In the genomic region with DNA sequence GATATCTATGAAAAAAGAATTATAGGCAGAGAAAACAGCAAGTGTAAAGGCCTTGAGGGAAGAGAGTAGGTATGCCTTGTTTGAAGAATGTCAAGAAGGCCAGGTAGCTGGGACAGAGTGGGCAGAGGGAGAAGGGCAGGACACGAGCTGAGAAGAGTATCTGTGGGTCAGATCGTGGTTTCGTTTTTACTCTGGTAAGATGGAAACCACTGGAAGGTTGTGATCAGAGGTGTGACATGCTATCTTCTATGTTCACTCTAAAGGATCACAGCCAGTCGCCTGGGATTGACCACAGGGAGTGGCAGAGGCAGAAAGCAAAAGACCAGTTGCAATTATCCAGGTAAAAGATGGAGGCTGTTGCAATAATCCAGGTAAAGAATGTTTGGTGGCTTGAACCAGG, we compare ENCODE assay signal across 24 cellular contexts.
"Had no signal": no experiment of that assay in that cellular context is flagged by ENCODE, and none has a peak within 500 bp of the region (broad histone marks: within the 10 kb centered on the region; RNA-seq: fewer than 3 reads in every experiment).

No MANE protein-coding gene starts in this region.

- H3K9me3 Mint-ChIP-seq: activated naive CD4-positive, alpha-beta T cell treated with anti-CD3 and anti-CD28 coated beads, Interleukin-2, amount 50 U/mL, for 24 hours; endodermal cell; mesothelial cell of epicardium; naive B cell; neural crest cell; stimulated activated naive B cell treated with anti-CD40 and anti-IgM and Interleukin-4, amounts not matched to agents 10 μg/mL and 1 μg/mL and 100 μg/mL, for 72 hours had no signal

- DNase-seq: activated CD4-positive, alpha-beta T cell treated with anti-CD3 and anti-CD28 coated beads for 36 hours; activated CD4-positive, CD25-positive, alpha-beta regulatory T cell; activated CD8-positive, alpha-beta memory T cell treated with anti-CD3 and anti-CD28 coated beads for 24 hours; anterior cingulate cortex; endodermal cell; foreskin fibroblast; head of caudate nucleus; hypothalamus; naive B cell; occipital lobe; psoas muscle; sigmoid colon; small intestine; stimulated activated CD4-positive, alpha-beta T cell treated with anti-CD3 and anti-CD28 coated beads, Interleukin-4, amount 100 ng/mL, for 4 hours; stimulated activated CD8-positive, alpha-beta memory T cell treated with anti-CD3 and anti-CD28 coated beads, Interleukin-4, amount 100 ng/mL, for 48 hours; stimulated activated naive B cell treated with anti-CD40 and anti-IgM and Interleukin-4, amounts not matched to agents 10 μg/mL and 1 μg/mL and 100 μg/mL, for 72 hours had no signal

- ATAC-seq: activated CD4-positive, alpha-beta T cell treated with anti-CD3 and anti-CD28 coated beads for 36 hours; body of pancreas; esophagus mucosa; psoas muscle; stimulated activated naive B cell treated with anti-CD40 and anti-IgM and Interleukin-4, amounts not matched to agents 10 μg/mL and 1 μg/mL and 100 μg/mL, for 72 hours had no signal

- H3K4me3 Mint-ChIP-seq: activated CD4-positive, alpha-beta T cell treated with anti-CD3 and anti-CD28 coated beads for 36 hours; activated naive CD4-positive, alpha-beta T cell treated with anti-CD3 and anti-CD28 coated beads, Interleukin-2, amount 50 U/mL, for 24 hours; endodermal cell; mesothelial cell of epicardium; naive B cell; neural crest cell; stimulated activated naive B cell treated with anti-CD40 and anti-IgM and Interleukin-4, amounts not matched to agents 10 μg/mL and 1 μg/mL and 100 μg/mL, for 72 hours had no signal

- H2AFZ ChIP-seq: parathyroid adenoma had no signal

- H3K27me3 Mint-ChIP-seq: activated CD4-positive, alpha-beta T cell treated with anti-CD3 and anti-CD28 coated beads for 36 hours; activated naive CD4-positive, alpha-beta T cell treated with anti-CD3 and anti-CD28 coated beads, Interleukin-2, amount 50 U/mL, for 24 hours had no signal

- H3K4me1 Mint-ChIP-seq: endodermal cell, naive B cell, neural crest cell had no signal

- H3K79me2 ChIP-seq: parathyroid adenoma had no signal

- H3K4me1 ChIP-seq: parathyroid adenoma had no signal

- H3K9me3 ChIP-seq: body of pancreas, psoas muscle, sigmoid colon, tibial nerve had no signal

- H3K4me3 ChIP-seq: body of pancreas, coronary artery, psoas muscle, sigmoid colon, tibial nerve had no signal

- H3K36me3 ChIP-seq: sigmoid colon, tibial nerve had no signal

- H3K9ac ChIP-seq: parathyroid adenoma had no signal

- H3K27ac ChIP-seq: body of pancreas, coronary artery, parathyroid adenoma, psoas muscle, sigmoid colon, tibial nerve had no signal

- H3K27ac Mint-ChIP-seq: activated naive CD4-positive, alpha-beta T cell treated with anti-CD3 and anti-CD28 coated beads, Interleukin-2, amount 50 U/mL, for 24 hours; endodermal cell; mesothelial cell of epicardium; naive B cell; stimulated activated naive B cell treated with anti-CD40 and anti-IgM and Interleukin-4, amounts not matched to agents 10 μg/mL and 1 μg/mL and 100 μg/mL, for 72 hours had no signal

- H3K27me3 ChIP-seq: body of pancreas, sigmoid colon, tibial nerve had no signal

- H3K36me3 Mint-ChIP-seq: activated naive CD4-positive, alpha-beta T cell treated with anti-CD3 and anti-CD28 coated beads, Interleukin-2, amount 50 U/mL, for 24 hours; mesothelial cell of epicardium; naive B cell; stimulated activated naive B cell treated with anti-CD40 and anti-IgM and Interleukin-4, amounts not matched to agents 10 μg/mL and 1 μg/mL and 100 μg/mL, for 72 hours had no signal
